16 cellular contexts compared by ENCODE assay signal in genomic region chr2:206982360-206982759, GRCh38. TPM values are rescaled to one million over a fixed set of nuclear protein-coding genes. Genes with fewer than 3 reads are reported as not detected.
DNase-seq lines count a peak whose midpoint lies in the region; ATAC-seq and TF ChIP-seq lines count a peak whose summit lies in the region.
"Had no signal": no experiment of that assay in that cellular context is flagged by ENCODE, and none has a peak within 500 bp of the region (broad histone marks: within the 10 kb centered on the region; RNA-seq: fewer than 3 reads in every experiment).

No MANE protein-coding gene starts in this region.

- H3K27ac ChIP-seq in ACC112 (ENCODE audit: low read depth, low read length) (no peak overlapping the region), PC-3 (ENCODE audit: low read length) (no peak overlapping the region), esophagus muscularis mucosa (replicated peaks in 1 of 4) (no peak overlapping the region), neutrophil (peak overlapping the region; percentile 30), hepatocyte (no peak overlapping the region)
- H3K27ac ChIP-seq: prostate gland, vagina had no signal

- H3K79me2 ChIP-seq in ACC112 (ENCODE audit: control insufficient read depth, insufficient read depth, low read length, unreplicated experiment) (no peaks in the 10 kb centered on the region), PC-3 (ENCODE audit: low read length) (no peaks in the 10 kb centered on the region), hepatocyte (no peaks in the 10 kb centered on the region)

- H2AFZ ChIP-seq in ACC112 (ENCODE audit: low read length, unreplicated experiment): peak overlapping the region; percentile 39
- no peak overlapping the region for H2AFZ ChIP-seq in PC-3 (ENCODE audit: low read length)
- H2AFZ ChIP-seq in hepatocyte: no peak overlapping the region

- no peaks in the 10 kb centered on the region for H3F3A ChIP-seq in PC-3 (ENCODE audit: low read length, unreplicated experiment)

- TF ChIP-seq EP300 in esophagus muscularis mucosa (IDR thresholded peaks at IDR 0.05): no peak

- H3K9ac ChIP-seq in PC-3 (ENCODE audit: low read length): no peak overlapping the region

- H3K9me2 ChIP-seq in PC-3 (replicated peaks; ENCODE audit: low read length) (no peaks in the 10 kb centered on the region), hepatocyte (replicated peaks; ENCODE audit: insufficient read depth) (no peaks in the 10 kb centered on the region)

- H3K9me3 ChIP-seq in PC-3 (ENCODE audit: low read length): no peaks in the 10 kb centered on the region
- H3K9me3 ChIP-seq in esophagus muscularis mucosa: no peaks in the 10 kb centered on the region
- no peaks in the 10 kb centered on the region for H3K9me3 ChIP-seq in neutrophil
- H3K9me3 ChIP-seq in hepatocyte (ENCODE audit: low read depth): no peaks in the 10 kb centered on the region
- H3K9me3 ChIP-seq: prostate gland, vagina had no signal

- no peak for ATAC-seq in PC-3
- ATAC-seq in GM21447 (IDR thresholded peaks at IDR 0.05; ENCODE audit: unreplicated experiment): no peak
- ATAC-seq: activated naive CD8-positive, alpha-beta T cell treated with anti-CD3 and anti-CD28 coated beads, Interleukin-2, amount 50 U/mL, for 24 hours had no signal

- TF ChIP-seq CTCF in PC-3 (conservative IDR thresholded peaks at IDR 0.05; ENCODE audit: low read depth, low read length) (no peak), esophagus muscularis mucosa (IDR thresholded peaks at IDR 0.05) (no peak), neutrophil (IDR thresholded peaks at IDR 0.05) (no peak), hepatocyte (IDR thresholded peaks at IDR 0.05; ENCODE audit: poor library complexity) (no peak)

- H3K4me1 ChIP-seq in ACC112 (ENCODE audit: control insufficient read depth, insufficient read depth, low read length, unreplicated experiment): peaks cover 21% of the 10 kb centered on the region
- peaks cover 30% of the 10 kb centered on the region for H3K4me1 ChIP-seq in PC-3 (ENCODE audit: insufficient read depth, low read length)
- peaks cover 23 to 36% (median 29%) of the 10 kb centered on the region in 4 donors for H3K4me1 ChIP-seq in esophagus muscularis mucosa
- H3K4me1 ChIP-seq in neutrophil (ENCODE audit: control insufficient read depth in 1 of 2, insufficient read depth in 1 of 2, low read depth in 1 of 2, low read length in 1 of 2): peaks cover 30 to 35% of the 10 kb centered on the region in 2 experiments
- peaks cover 14% of the 10 kb centered on the region for H3K4me1 ChIP-seq in hepatocyte (ENCODE audit: insufficient read depth)
- H3K4me1 ChIP-seq: prostate gland had no signal

- CTCF ChIA-PET in PC-3 (lab: Charles Lee): interaction anchor here (0.6 to 1.1 kb wide), 3 partner anchors 32 to 491 kb away, joined by 3 to 6 read pairs (median 4); partner anchors contain the start of gene KLF7

- intact Hi-C loops in PC-3 (cut with micrococcal nuclease) (loop anchor here (5.0 to 10.0 kb wide), 5 partner anchors 205 to 642 kb away; partner anchors contain the start of gene METTL21A), esophagus muscularis mucosa (cut with DNase I) (loop anchor here (5.0 to 10.0 kb wide), 2 partner anchors 180 to 372 kb away; no protein-coding TSS in a partner anchor)

- no peak for TF ChIP-seq POLR2A in esophagus muscularis mucosa (IDR thresholded peaks at IDR 0.05; ENCODE audit: low read depth)

- no peaks in the 10 kb centered on the region for H3K27me3 ChIP-seq in ACC112 (ENCODE audit: insufficient read depth, low read length)
- no peaks in the 10 kb centered on the region for H3K27me3 ChIP-seq in PC-3 (ENCODE audit: low read length)
- no peaks in the 10 kb centered on the region for H3K27me3 ChIP-seq in esophagus muscularis mucosa
- H3K27me3 ChIP-seq in neutrophil: no peaks in the 10 kb centered on the region
- no peaks in the 10 kb centered on the region for H3K27me3 ChIP-seq in hepatocyte
- H3K27me3 ChIP-seq: vagina had no signal

- peak overlapping the region; percentile 45 for H3K4me2 ChIP-seq in PC-3 (ENCODE audit: low read length)
- H3K4me2 ChIP-seq in hepatocyte: no peak overlapping the region
- H3K4me2 ChIP-seq: smooth muscle cell had no signal

- H4K20me1 ChIP-seq in PC-3 (ENCODE audit: low read length) (no peaks in the 10 kb centered on the region), hepatocyte (ENCODE audit: insufficient read depth, poor library complexity, severe bottlenecking) (no peaks in the 10 kb centered on the region)

- POLR2A ChIA-PET in PC-3 (lab: Charles Lee; ENCODE audit: unreplicated experiment): no interaction called here

- no TSS peak for BruUV-seq in PC-3 (replicated peaks; lab: Mats Ljungman, UMichigan)

- H3K36me3 ChIP-seq in ACC112 (ENCODE audit: insufficient read depth, low read length) (no peaks in the 10 kb centered on the region), PC-3 (ENCODE audit: low read depth, low read length) (no peaks in the 10 kb centered on the region), esophagus muscularis mucosa (no peaks in the 10 kb centered on the region), neutrophil (no peaks in the 10 kb centered on the region), hepatocyte (replicated peaks; ENCODE audit: insufficient read depth, low read depth) (no peaks in the 10 kb centered on the region)
- H3K36me3 ChIP-seq: prostate gland, vagina had no signal

- DNase-seq in PC-3: no peak
- DNase-seq in esophagus muscularis mucosa (ENCODE audit: extremely low spot score): peak; percentile 70
- DNase-seq in NCI-H1105 treated with DMSO at 0.1 percent for 48 hours (lab: John Stamatoyannopoulos, UW): no peak
- DNase-seq in hepatocyte (ENCODE audit: low spot score): no peak
- DNase-seq in stimulated activated naive CD4-positive, alpha-beta T cell (lab: John Stamatoyannopoulos, UW): no peak

- no peak overlapping the region for H3K4me3 ChIP-seq in ACC112 (ENCODE audit: low read depth, low read length)
- H3K4me3 ChIP-seq in PC-3 (ENCODE audit: low read length): no peak overlapping the region
- no peak overlapping the region for H3K4me3 ChIP-seq in esophagus muscularis mucosa
- H3K4me3 ChIP-seq in neutrophil (ENCODE audit: low read depth in 1 of 2, low read length in 1 of 2): no peak overlapping the region
- H3K4me3 ChIP-seq in hepatocyte: no peak overlapping the region
- H3K4me3 ChIP-seq: prostate gland, smooth muscle cell, vagina had no signal

- WGBS in esophagus muscularis mucosa: 75% methylated on average over 6 of the region's 6 CpGs
- 78% methylated on average over 6 of the region's 6 CpGs for WGBS in hepatocyte (ENCODE audit: low lambda C conversion rate, missing lambda C conversion rate)

RNA-seq across cellular contexts. Expression of gene CPO, which starts 43.0 kb away (rescaled TPM):
- total RNA-seq in PC-3 (2014; rRNA removed) (not detected in 2 replicates), esophagus muscularis mucosa (under 1 TPM; 0.32 to 0.83 (median 0.48) TPM), hepatocyte (0.36 TPM in 1 of 2 replicates, not detected in the other)
- polyA plus RNA-seq in hepatocyte: not detected in 2 replicates
- total RNA-seq: activated CD4-positive, alpha-beta T cell treated with anti-CD3 and anti-CD28 coated beads, Interleukin-2, amount 10 ng/mL, durations not matched to agents 24 days and 14 days; CD4-positive, CD25-positive, alpha-beta regulatory T cell; MCF 10A; smooth muscle cell; vagina had no signal
- polyA plus RNA-seq: CD4-positive, CD25-positive, alpha-beta regulatory T cell; IgD-negative memory B cell; smooth muscle cell had no signal
